In the genomic region with DNA sequence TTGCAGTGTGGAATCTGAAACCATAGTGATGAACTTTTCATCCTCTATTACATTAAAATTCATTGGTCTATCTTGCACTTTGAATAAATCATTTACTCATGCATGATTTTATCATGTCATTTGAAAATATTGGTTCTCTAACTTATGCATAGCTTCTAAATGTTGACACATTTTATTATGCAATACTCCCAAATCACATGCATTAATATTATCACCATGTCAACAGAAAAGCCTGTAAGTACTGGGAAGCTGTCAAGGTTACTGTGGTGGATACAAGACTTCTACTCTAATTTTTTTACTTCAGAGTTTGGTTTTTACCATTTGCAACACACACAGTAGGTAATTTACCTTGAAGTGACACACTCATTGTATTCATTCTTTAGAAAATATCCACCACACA, we compare ENCODE assay signal across 19 cellular contexts.
"Had no signal": no experiment of that assay in that cellular context is flagged by ENCODE, and none has a peak within 500 bp of the region (broad histone marks: within the 10 kb centered on the region; RNA-seq: fewer than 3 reads in every experiment).

No MANE protein-coding gene starts in this region.

- H3K36me3 ChIP-seq: esophagus muscularis mucosa, sigmoid colon, stomach, thoracic aorta, transverse colon had no signal

- H2AFZ ChIP-seq: hepatocyte had no signal

- H3K9me3 ChIP-seq: esophagus muscularis mucosa, psoas muscle, sigmoid colon, stomach, thoracic aorta, transverse colon had no signal

- H3K4me1 ChIP-seq: esophagus muscularis mucosa, psoas muscle, sigmoid colon, stomach, transverse colon had no signal

- H3K4me3 ChIP-seq: esophagus muscularis mucosa, hepatocyte, lung, psoas muscle, sigmoid colon, skin epidermis, stomach, thoracic aorta, transverse colon had no signal

- H3K27me3 ChIP-seq: esophagus muscularis mucosa, hepatocyte, sigmoid colon, stomach, transverse colon had no signal

- H3K79me2 ChIP-seq: hepatocyte had no signal

- H3K4me2 ChIP-seq: hepatocyte had no signal

- DNase-seq: effector memory CD4-positive, alpha-beta T cell; head of caudate nucleus; left colon; left ventricle myocardium superior; mesenchymal stem cell; midbrain; occipital lobe; psoas muscle; sigmoid colon; stimulated activated naive CD4-positive, alpha-beta T cell; stomach; substantia nigra; transverse colon had no signal

- H3K27ac ChIP-seq: epithelial cell of prostate, esophagus muscularis mucosa, hepatocyte, psoas muscle, sigmoid colon, skin epidermis, stomach, thoracic aorta, transverse colon had no signal
